Comparison of ENCODE assay signal across 8 cellular contexts in genomic region chr4:118834960-118835895, GRCh38. TPM values are rescaled to one million over a fixed set of nuclear protein-coding genes. Genes with fewer than 3 reads are reported as not detected.
DNase-seq lines count a peak whose midpoint lies in the region; ATAC-seq and TF ChIP-seq lines count a peak whose summit lies in the region.

No MANE protein-coding gene starts in this region.

- peak overlapping the region; percentile 64 for H3K27ac Mint-ChIP-seq in GM23338

- no peak for TF ChIP-seq CTCF in GM06990 (IDR thresholded peaks at IDR 0.05; ENCODE audit: insufficient read depth, low read length, poor library complexity, severe bottlenecking)
- no peak for TF ChIP-seq CTCF in GM23338 (conservative IDR thresholded peaks at IDR 0.05; ENCODE audit: low read depth in 2 of 2)
- no peak for TF ChIP-seq CTCF in astrocyte of the spinal cord (IDR thresholded peaks at IDR 0.05; ENCODE audit: low read depth, low read length)

- peak overlapping the region; percentile 88 for H3K4me3 ChIP-seq in GM06990 (replicated peaks; ENCODE audit: low read depth, low read length)
- peak overlapping the region; percentile 87 for H3K4me3 ChIP-seq in GM23338
- H3K4me3 ChIP-seq in astrocyte of the spinal cord (ENCODE audit: low read depth, low read length) = peak overlapping the region; percentile 74
- H3K4me3 ChIP-seq in rectal smooth muscle tissue (ENCODE audit: low read length) = peak overlapping the region; percentile 90

- peaks cover 7% of the 10 kb centered on the region; the same call in 1 of the 2 replicates for H3F3A ChIP-seq in GM23338 (replicated peaks; ENCODE audit: low read depth)

- peaks cover 7% of the 10 kb centered on the region for H4K20me1 ChIP-seq in GM23338 (replicated peaks; ENCODE audit: insufficient read depth)

- no peaks in the 10 kb centered on the region for H3K27me3 ChIP-seq in GM06990 (replicated peaks; ENCODE audit: control insufficient read depth, insufficient read depth, low read length)
- H3K27me3 ChIP-seq in GM23338 (ENCODE audit: insufficient read depth) = no peaks in the 10 kb centered on the region
- H3K27me3 ChIP-seq in rectal smooth muscle tissue (ENCODE audit: control insufficient read depth, insufficient read depth, low read length) = no peaks in the 10 kb centered on the region

- H3K4me3 Mint-ChIP-seq in GM23338 = peak overlapping the region; percentile 88

- H3K27me3 Mint-ChIP-seq in GM23338 (ENCODE audit: insufficient read depth, low read depth, poor library complexity) = peaks cover 17% of the 10 kb centered on the region

- H2AFZ ChIP-seq in GM23338 = peak overlapping the region; percentile 79; the same call in 1 of the 2 replicates

- H3K9ac ChIP-seq in rectal smooth muscle tissue (ENCODE audit: low read length) = peak overlapping the region; percentile 75

- H3K36me3 ChIP-seq in GM06990 (ENCODE audit: control insufficient read depth, insufficient read depth, low read length) = peaks cover 8% of the 10 kb centered on the region
- peaks cover 17% of the 10 kb centered on the region for H3K36me3 ChIP-seq in GM23338 (ENCODE audit: insufficient read depth)
- peaks cover 3% of the 10 kb centered on the region for H3K36me3 ChIP-seq in rectal smooth muscle tissue (ENCODE audit: control insufficient read depth, insufficient read depth, low read length)

- H3K9me3 Mint-ChIP-seq in GM23338 = no peaks in the 10 kb centered on the region

- DNase-seq in GM06990 (ENCODE audit: extremely low read depth, insufficient read length) (peak; percentile 60), GM23338 (ENCODE audit: low spot score) (peak; percentile 81), Kasumi-1 (lab: John Stamatoyannopoulos, UW) (peak; percentile 72 to 76), T-helper 2 cell (peak in 4 of 5 experiments; percentile 11 to 76 (median 26)), astrocyte of the spinal cord (ENCODE audit: low read depth, low spot score) (peak; percentile 86), hippocampal formation (lab: John Stamatoyannopoulos, UW) (peak; percentile 29 to 37), D341Med (ENCODE audit: low spot score) (no peak)

- peaks cover 25% of the 10 kb centered on the region for H3K36me3 Mint-ChIP-seq in GM23338 (ENCODE audit: low read depth)

- peaks cover 22% of the 10 kb centered on the region for H3K4me1 ChIP-seq in GM23338 (ENCODE audit: insufficient read depth)
- peaks cover 12% of the 10 kb centered on the region for H3K4me1 ChIP-seq in rectal smooth muscle tissue (ENCODE audit: control insufficient read depth, insufficient read depth, low read length)

- H3K27ac ChIP-seq in GM23338 (ENCODE audit: low read depth) (peak overlapping the region; percentile 87), rectal smooth muscle tissue (ENCODE audit: low read depth, low read length) (peak overlapping the region; percentile 93)

- peak; percentile 63 for ATAC-seq in GM23338

- H3K4me1 Mint-ChIP-seq in GM23338 = peaks cover 23% of the 10 kb centered on the region

- H3K79me2 ChIP-seq in GM23338 (replicated peaks; ENCODE audit: insufficient read depth) = peaks cover 53% of the 10 kb centered on the region

- H3K4me2 ChIP-seq in GM23338 = peak overlapping the region; percentile 86

- H3K9me2 ChIP-seq in GM23338 (ENCODE audit: insufficient read depth) = no peaks in the 10 kb centered on the region

- in situ Hi-C loops in astrocyte of the spinal cord (cut with HindIII; ENCODE audit: low sequenced_read_pairs) = no loop called here

TF ChIP-seq in GM23338, 12 proteins besides CTCF, POLR2A, EP300 and RAD21:
- TF ChIP-seq ETS1 (IDR thresholded peaks at IDR 0.05) = 0 out of 2 replicates have a peak, but pooled peaks have one; percentile 15
- no peak for TF ChIP-seq POLR2AphosphoS5 (IDR thresholded peaks at IDR 0.05; ENCODE audit: low read depth)

RNA-seq across cellular contexts. Expression of gene SEC24D, which starts 0.7 kb away (rescaled TPM):
- 87.3 and 94.8 TPM in 2 replicates for total RNA-seq in GM23338 (2014; rRNA removed; shearing (Covaris generic))
- 33.2 and 37.6 TPM in 2 replicates for polyA plus RNA-seq in GM23338 (2016; fragmentation: Nextera tagmentation; extraction: Ambion mirVana)

RNA-seq across cellular contexts. Expression of gene SYNPO2, which starts 53.4 kb away (rescaled TPM):
- 3.1 and 3.4 TPM in 2 replicates for total RNA-seq in GM23338 (2014; rRNA removed; shearing (Covaris generic))
- polyA plus RNA-seq in GM23338 (2016; fragmentation: Nextera tagmentation; extraction: Ambion mirVana) = 2.1 and 2.4 TPM in 2 replicates
